Comparison of ENCODE assay signal across 1 cellular context in the genomic region with DNA sequence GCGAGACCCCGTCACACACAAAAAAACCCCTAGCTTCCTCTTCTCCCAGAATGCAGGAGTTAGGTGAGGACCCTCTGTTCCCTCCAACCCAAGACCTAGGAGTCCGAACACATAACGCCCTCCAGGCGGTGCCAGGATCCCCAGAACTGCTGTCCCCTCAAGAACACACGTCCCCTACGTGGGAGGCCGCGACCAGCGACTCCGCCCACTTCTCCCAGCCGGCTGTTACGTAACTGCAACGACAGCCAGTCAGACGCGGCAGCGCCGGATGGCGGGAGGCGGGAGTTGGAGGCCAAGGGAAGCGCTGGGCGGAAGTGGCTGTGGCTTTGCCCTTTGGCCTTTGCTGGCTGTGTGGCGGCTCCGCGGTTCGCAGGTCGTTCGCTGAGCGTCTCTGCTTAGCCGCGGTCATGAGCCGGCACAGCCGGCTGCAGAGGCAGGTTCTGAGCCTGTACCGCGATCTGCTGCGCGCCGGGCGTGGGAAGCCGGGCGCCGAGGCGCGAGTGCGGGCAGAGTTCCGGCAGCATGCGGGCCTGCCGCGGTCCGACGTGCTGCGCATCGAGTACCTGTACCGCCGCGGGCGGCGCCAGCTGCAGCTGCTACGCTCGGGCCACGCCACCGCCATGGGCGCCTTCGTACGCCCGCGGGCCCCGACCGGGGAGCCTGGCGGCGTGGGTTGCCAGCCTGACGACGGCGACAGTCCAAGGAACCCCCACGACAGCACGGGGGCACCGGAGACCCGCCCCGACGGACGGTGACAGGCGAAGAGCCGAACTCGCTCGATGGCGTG.
TF ChIP-seq lines count a peak whose summit lies in the region.

A gene with protein sequence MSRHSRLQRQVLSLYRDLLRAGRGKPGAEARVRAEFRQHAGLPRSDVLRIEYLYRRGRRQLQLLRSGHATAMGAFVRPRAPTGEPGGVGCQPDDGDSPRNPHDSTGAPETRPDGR (plus strand): TSS at position 321 of the 787 bp plus-strand sequence. CDS start 87 bp downstream, at position 408.

TF ChIP-seq in HepG2, 621 proteins besides CTCF, POLR2A, EP300 and RAD21 (continued from another document and continues in another):
- TF ChIP-seq, protein P1, sequence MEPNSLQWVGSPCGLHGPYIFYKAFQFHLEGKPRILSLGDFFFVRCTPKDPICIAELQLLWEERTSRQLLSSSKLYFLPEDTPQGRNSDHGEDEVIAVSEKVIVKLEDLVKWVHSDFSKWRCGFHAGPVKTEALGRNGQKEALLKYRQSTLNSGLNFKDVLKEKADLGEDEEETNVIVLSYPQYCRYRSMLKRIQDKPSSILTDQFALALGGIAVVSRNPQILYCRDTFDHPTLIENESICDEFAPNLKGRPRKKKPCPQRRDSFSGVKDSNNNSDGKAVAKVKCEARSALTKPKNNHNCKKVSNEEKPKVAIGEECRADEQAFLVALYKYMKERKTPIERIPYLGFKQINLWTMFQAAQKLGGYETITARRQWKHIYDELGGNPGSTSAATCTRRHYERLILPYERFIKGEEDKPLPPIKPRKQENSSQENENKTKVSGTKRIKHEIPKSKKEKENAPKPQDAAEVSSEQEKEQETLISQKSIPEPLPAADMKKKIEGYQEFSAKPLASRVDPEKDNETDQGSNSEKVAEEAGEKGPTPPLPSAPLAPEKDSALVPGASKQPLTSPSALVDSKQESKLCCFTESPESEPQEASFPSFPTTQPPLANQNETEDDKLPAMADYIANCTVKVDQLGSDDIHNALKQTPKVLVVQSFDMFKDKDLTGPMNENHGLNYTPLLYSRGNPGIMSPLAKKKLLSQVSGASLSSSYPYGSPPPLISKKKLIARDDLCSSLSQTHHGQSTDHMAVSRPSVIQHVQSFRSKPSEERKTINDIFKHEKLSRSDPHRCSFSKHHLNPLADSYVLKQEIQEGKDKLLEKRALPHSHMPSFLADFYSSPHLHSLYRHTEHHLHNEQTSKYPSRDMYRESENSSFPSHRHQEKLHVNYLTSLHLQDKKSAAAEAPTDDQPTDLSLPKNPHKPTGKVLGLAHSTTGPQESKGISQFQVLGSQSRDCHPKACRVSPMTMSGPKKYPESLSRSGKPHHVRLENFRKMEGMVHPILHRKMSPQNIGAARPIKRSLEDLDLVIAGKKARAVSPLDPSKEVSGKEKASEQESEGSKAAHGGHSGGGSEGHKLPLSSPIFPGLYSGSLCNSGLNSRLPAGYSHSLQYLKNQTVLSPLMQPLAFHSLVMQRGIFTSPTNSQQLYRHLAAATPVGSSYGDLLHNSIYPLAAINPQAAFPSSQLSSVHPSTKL (CRISPR knock-in tag; IDR thresholded peaks at IDR 0.05), result 0 out of 2 replicates have a peak, but pooled peaks have one; percentile 21
- TF ChIP-seq HES4 (CRISPR knock-in tag; IDR thresholded peaks at IDR 0.05; ENCODE audit: borderline replicate concordance) (peak; percentile 96), RBFOX2 (IDR thresholded peaks at IDR 0.05; ENCODE audit: low read depth, low read length) (peak; percentile 97), ZNF232 (CRISPR knock-in tag; IDR thresholded peaks at IDR 0.05; ENCODE audit: borderline replicate concordance) (peak; percentile 42; the same call in 1 of the 2 replicates), JDP2 (CRISPR knock-in tag; IDR thresholded peaks at IDR 0.05; ENCODE audit: borderline replicate concordance) (no peak), TCF7 (IDR thresholded peaks at IDR 0.05; ENCODE audit: low read depth) (no peak), ZSCAN29 (CRISPR knock-in tag; conservative IDR thresholded peaks at IDR 0.05) (0 out of 2 replicates have a peak, but pooled peaks have one; percentile 6), ZSCAN25 (CRISPR knock-in tag; IDR thresholded peaks at IDR 0.05) (peak; percentile 40; the same call in 1 of the 2 replicates), ZNF3 (CRISPR knock-in tag; IDR thresholded peaks at IDR 0.05) (no peak), ZIK1 (CRISPR knock-in tag; IDR thresholded peaks at IDR 0.05; ENCODE audit: borderline replicate concordance, low read depth) (peak; percentile 91)
- TF ChIP-seq, protein P2, sequence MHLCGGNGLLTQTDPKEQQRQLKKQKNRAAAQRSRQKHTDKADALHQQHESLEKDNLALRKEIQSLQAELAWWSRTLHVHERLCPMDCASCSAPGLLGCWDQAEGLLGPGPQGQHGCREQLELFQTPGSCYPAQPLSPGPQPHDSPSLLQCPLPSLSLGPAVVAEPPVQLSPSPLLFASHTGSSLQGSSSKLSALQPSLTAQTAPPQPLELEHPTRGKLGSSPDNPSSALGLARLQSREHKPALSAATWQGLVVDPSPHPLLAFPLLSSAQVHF (CRISPR knock-in tag; IDR thresholded peaks at IDR 0.05), result peak; percentile 79; the same call in 1 of the 2 replicates
- TF ChIP-seq, protein P3, sequence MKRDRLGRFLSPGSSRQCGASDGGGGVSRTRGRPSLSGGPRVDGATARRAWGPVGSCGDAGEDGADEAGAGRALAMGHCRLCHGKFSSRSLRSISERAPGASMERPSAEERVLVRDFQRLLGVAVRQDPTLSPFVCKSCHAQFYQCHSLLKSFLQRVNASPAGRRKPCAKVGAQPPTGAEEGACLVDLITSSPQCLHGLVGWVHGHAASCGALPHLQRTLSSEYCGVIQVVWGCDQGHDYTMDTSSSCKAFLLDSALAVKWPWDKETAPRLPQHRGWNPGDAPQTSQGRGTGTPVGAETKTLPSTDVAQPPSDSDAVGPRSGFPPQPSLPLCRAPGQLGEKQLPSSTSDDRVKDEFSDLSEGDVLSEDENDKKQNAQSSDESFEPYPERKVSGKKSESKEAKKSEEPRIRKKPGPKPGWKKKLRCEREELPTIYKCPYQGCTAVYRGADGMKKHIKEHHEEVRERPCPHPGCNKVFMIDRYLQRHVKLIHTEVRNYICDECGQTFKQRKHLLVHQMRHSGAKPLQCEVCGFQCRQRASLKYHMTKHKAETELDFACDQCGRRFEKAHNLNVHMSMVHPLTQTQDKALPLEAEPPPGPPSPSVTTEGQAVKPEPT (CRISPR knock-in tag; IDR thresholded peaks at IDR 0.05; ENCODE audit: low read depth), result no peak; the same call in 1 of the 2 replicates
- TF ChIP-seq, protein P4, sequence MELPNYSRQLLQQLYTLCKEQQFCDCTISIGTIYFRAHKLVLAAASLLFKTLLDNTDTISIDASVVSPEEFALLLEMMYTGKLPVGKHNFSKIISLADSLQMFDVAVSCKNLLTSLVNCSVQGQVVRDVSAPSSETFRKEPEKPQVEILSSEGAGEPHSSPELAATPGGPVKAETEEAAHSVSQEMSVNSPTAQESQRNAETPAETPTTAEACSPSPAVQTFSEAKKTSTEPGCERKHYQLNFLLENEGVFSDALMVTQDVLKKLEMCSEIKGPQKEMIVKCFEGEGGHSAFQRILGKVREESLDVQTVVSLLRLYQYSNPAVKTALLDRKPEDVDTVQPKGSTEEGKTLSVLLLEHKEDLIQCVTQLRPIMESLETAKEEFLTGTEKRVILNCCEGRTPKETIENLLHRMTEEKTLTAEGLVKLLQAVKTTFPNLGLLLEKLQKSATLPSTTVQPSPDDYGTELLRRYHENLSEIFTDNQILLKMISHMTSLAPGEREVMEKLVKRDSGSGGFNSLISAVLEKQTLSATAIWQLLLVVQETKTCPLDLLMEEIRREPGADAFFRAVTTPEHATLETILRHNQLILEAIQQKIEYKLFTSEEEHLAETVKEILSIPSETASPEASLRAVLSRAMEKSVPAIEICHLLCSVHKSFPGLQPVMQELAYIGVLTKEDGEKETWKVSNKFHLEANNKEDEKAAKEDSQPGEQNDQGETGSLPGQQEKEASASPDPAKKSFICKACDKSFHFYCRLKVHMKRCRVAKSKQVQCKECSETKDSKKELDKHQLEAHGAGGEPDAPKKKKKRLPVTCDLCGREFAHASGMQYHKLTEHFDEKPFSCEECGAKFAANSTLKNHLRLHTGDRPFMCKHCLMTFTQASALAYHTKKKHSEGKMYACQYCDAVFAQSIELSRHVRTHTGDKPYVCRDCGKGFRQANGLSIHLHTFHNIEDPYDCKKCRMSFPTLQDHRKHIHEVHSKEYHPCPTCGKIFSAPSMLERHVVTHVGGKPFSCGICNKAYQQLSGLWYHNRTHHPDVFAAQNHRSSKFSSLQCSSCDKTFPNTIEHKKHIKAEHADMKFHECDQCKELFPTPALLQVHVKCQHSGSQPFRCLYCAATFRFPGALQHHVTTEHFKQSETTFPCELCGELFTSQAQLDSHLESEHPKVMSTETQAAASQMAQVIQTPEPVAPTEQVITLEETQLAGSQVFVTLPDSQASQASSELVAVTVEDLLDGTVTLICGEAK (IDR thresholded peaks at IDR 0.05), result no peak
- TF ChIP-seq, protein P4 (CRISPR knock-in tag; IDR thresholded peaks at IDR 0.05), result peak; percentile 80; the same call in 1 of the 2 replicates
- TF ChIP-seq, protein P5, sequence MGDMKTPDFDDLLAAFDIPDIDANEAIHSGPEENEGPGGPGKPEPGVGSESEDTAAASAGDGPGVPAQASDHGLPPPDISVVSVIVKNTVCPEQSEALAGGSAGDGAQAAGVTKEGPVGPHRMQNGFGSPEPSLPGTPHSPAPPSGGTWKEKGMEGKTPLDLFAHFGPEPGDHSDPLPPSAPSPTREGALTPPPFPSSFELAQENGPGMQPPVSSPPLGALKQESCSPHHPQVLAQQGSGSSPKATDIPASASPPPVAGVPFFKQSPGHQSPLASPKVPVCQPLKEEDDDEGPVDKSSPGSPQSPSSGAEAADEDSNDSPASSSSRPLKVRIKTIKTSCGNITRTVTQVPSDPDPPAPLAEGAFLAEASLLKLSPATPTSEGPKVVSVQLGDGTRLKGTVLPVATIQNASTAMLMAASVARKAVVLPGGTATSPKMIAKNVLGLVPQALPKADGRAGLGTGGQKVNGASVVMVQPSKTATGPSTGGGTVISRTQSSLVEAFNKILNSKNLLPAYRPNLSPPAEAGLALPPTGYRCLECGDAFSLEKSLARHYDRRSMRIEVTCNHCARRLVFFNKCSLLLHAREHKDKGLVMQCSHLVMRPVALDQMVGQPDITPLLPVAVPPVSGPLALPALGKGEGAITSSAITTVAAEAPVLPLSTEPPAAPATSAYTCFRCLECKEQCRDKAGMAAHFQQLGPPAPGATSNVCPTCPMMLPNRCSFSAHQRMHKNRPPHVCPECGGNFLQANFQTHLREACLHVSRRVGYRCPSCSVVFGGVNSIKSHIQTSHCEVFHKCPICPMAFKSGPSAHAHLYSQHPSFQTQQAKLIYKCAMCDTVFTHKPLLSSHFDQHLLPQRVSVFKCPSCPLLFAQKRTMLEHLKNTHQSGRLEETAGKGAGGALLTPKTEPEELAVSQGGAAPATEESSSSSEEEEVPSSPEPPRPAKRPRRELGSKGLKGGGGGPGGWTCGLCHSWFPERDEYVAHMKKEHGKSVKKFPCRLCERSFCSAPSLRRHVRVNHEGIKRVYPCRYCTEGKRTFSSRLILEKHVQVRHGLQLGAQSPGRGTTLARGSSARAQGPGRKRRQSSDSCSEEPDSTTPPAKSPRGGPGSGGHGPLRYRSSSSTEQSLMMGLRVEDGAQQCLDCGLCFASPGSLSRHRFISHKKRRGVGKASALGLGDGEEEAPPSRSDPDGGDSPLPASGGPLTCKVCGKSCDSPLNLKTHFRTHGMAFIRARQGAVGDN (CRISPR knock-in tag; IDR thresholded peaks at IDR 0.05), result peak; percentile 97
- TF ChIP-seq, protein P6, sequence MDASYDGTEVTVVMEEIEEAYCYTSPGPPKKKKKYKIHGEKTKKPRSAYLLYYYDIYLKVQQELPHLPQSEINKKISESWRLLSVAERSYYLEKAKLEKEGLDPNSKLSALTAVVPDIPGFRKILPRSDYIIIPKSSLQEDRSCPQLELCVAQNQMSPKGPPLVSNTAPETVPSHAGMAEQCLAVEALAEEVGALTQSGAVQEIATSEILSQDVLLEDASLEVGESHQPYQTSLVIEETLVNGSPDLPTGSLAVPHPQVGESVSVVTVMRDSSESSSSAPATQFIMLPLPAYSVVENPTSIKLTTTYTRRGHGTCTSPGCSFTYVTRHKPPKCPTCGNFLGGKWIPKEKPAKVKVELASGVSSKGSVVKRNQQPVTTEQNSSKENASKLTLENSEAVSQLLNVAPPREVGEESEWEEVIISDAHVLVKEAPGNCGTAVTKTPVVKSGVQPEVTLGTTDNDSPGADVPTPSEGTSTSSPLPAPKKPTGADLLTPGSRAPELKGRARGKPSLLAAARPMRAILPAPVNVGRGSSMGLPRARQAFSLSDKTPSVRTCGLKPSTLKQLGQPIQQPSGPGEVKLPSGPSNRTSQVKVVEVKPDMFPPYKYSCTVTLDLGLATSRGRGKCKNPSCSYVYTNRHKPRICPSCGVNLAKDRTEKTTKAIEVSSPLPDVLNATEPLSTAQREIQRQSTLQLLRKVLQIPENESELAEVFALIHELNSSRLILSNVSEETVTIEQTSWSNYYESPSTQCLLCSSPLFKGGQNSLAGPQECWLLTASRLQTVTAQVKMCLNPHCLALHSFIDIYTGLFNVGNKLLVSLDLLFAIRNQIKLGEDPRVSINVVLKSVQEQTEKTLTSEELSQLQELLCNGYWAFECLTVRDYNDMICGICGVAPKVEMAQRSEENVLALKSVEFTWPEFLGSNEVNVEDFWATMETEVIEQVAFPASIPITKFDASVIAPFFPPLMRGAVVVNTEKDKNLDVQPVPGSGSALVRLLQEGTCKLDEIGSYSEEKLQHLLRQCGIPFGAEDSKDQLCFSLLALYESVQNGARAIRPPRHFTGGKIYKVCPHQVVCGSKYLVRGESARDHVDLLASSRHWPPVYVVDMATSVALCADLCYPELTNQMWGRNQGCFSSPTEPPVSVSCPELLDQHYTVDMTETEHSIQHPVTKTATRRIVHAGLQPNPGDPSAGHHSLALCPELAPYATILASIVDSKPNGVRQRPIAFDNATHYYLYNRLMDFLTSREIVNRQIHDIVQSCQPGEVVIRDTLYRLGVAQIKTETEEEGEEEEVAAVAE (CRISPR knock-in tag; IDR thresholded peaks at IDR 0.05; ENCODE audit: borderline replicate concordance), result peak; percentile 83; the same call in 1 of the 2 replicates
- TF ChIP-seq, protein P7, sequence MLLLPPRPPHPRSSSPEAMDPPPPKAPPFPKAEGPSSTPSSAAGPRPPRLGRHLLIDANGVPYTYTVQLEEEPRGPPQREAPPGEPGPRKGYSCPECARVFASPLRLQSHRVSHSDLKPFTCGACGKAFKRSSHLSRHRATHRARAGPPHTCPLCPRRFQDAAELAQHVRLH (CRISPR knock-in tag; IDR thresholded peaks at IDR 0.05; ENCODE audit: borderline replicate concordance, low read depth), result peak; percentile 82; the same call in 1 of the 2 replicates
